10 cellular contexts compared by ENCODE assay signal in the genomic region with DNA sequence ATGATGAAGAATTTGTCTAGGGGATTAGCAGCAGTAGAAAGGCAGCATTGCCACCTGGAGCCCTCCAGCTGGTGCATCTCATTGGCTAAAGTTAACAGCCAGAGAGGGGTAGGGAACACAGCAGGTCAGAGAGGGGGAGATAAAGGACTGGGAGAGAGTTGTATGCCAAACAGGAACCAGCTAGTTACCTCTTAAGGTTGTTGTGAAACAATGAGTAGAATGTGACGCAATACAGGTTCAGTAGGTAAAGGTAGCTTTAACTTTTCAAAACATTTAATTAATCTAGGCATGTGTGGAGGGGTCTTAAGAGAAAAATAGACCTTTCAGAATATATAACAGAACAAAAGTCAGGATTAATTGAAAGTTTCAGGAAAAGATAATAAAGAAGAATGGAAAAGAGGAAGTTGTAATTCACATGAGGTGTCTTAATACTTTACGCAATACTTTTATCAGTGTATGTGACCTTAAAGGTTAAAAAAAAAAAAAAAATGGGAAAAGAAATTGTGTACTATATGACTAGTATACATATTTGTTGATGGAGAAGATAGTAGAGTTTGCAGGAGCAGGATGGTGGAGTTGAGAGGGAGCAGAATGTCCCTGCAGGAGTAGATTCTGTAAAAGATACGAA. TPM values are rescaled to one million over a fixed set of nuclear protein-coding genes. Genes with fewer than 3 reads are reported as not detected.
DNase-seq lines count a peak whose midpoint lies in the region; ATAC-seq and TF ChIP-seq lines count a peak whose summit lies in the region.
"Had no signal": no experiment of that assay in that cellular context is flagged by ENCODE, and none has a peak within 500 bp of the region (broad histone marks: within the 10 kb centered on the region; RNA-seq: fewer than 3 reads in every experiment).

No MANE protein-coding gene starts in this region.

- peaks cover 54% of the 10 kb centered on the region for H3K36me3 Mint-ChIP-seq in activated naive CD8-positive, alpha-beta T cell treated with anti-CD3 and anti-CD28 coated beads, Interleukin-2, amount 50 U/mL, for 24 hours (ENCODE audit: low read depth)

- no peaks in the 10 kb centered on the region for H3K9me3 Mint-ChIP-seq in activated naive CD8-positive, alpha-beta T cell treated with anti-CD3 and anti-CD28 coated beads, Interleukin-2, amount 50 U/mL, for 24 hours

- no peak overlapping the region for H3K4me3 ChIP-seq in mucosa of descending colon

- no peaks in the 10 kb centered on the region for H3K9me3 ChIP-seq in mucosa of descending colon

- peaks cover 20% of the 10 kb centered on the region for H3K4me1 ChIP-seq in mucosa of descending colon (ENCODE audit: low read depth)

- in situ Hi-C loops in GM13977 (cut with MboI; ENCODE audit: low pct_unique_long_range_greater_than_20kb, low sequenced_read_pairs, unreplicated experiment), result no loop called here

- intact Hi-C loops in mucosa of descending colon (cut with DNase I, micrococcal nuclease), result no loop called here

- no peak for ATAC-seq in activated naive CD8-positive, alpha-beta T cell treated with anti-CD3 and anti-CD28 coated beads, Interleukin-2, amount 50 U/mL, for 24 hours
- ATAC-seq in mucosa of descending colon (peak; percentile 68), GM18519 (IDR thresholded peaks at IDR 0.05; ENCODE audit: low FRiP score, unreplicated experiment) (no peak), HG03159 (IDR thresholded peaks at IDR 0.05; ENCODE audit: unreplicated experiment) (no peak)

- peaks cover 58% of the 10 kb centered on the region for H3K4me1 Mint-ChIP-seq in activated naive CD8-positive, alpha-beta T cell treated with anti-CD3 and anti-CD28 coated beads, Interleukin-2, amount 50 U/mL, for 24 hours

- DNase-seq in ELF-1 (ENCODE audit: low read depth, low spot score), result peak; percentile 58
- DNase-seq in LoVo (ENCODE audit: low spot score), result peak; percentile 32
- DNase-seq in activated naive CD8-positive, alpha-beta T cell treated with anti-CD3 and anti-CD28 coated beads, Interleukin-2, amount 50 U/mL, for 24 hours, result no peak
- DNase-seq in mucosa of descending colon, result no peak
- DNase-seq in GM13977 (ENCODE audit: low spot score), result no peak
- DNase-seq in NCI-H2227 treated with DMSO at 0.1 percent for 48 hours (lab: John Stamatoyannopoulos, UW), result no peak
- DNase-seq: activated CD8-positive, alpha-beta memory T cell treated with anti-CD3 and anti-CD28 coated beads, Interleukin-2, amount 50 U/mL, for 48 hours; effector CD8-positive, alpha-beta T cell had no signal

- no peaks in the 10 kb centered on the region for H3K27me3 Mint-ChIP-seq in activated naive CD8-positive, alpha-beta T cell treated with anti-CD3 and anti-CD28 coated beads, Interleukin-2, amount 50 U/mL, for 24 hours

- H3K4me3 Mint-ChIP-seq in activated naive CD8-positive, alpha-beta T cell treated with anti-CD3 and anti-CD28 coated beads, Interleukin-2, amount 50 U/mL, for 24 hours, result no peak overlapping the region

- no peaks in the 10 kb centered on the region for H3K36me3 ChIP-seq in mucosa of descending colon (ENCODE audit: low read depth)

- TF ChIP-seq CTCF in mucosa of descending colon (IDR thresholded peaks at IDR 0.05) (no peak), GM13977 (IDR thresholded peaks at IDR 0.05; ENCODE audit: extremely low read depth, insufficient read depth, missing control alignments) (no peak)

- peak overlapping the region; percentile 34 for H3K27ac Mint-ChIP-seq in activated naive CD8-positive, alpha-beta T cell treated with anti-CD3 and anti-CD28 coated beads, Interleukin-2, amount 50 U/mL, for 24 hours

RNA-seq across cellular contexts. Expression of gene FBXO38, which starts 14.3 kb away (rescaled TPM):
- 10 to 100 TPM; 46.5 to 48.0 (median 46.9) TPM for total RNA-seq in mucosa of descending colon

Comparison
In these comparisons a context has a peak if more than half of its experiments do, and no peak if none do; other contexts are left out.
1. DNase-seq: peak in ELF-1 (single experiment) and LoVo (single experiment); none in activated naive CD8-positive, alpha-beta T cell treated with anti-CD3 and anti-CD28 coated beads, Interleukin-2, amount 50 U/mL, for 24 hours (single experiment), mucosa of descending colon (0 of 3), GM13977 (single experiment) and NCI-H2227 treated with DMSO at 0.1 percent for 48 hours (single experiment).